Comparison of ENCODE assay signal across 1 cellular context in genomic region chr9:130692365-130692764, GRCh38.
TF ChIP-seq lines count a peak whose summit lies in the region.

No MANE protein-coding gene starts in this region.

TF ChIP-seq in K562, 482 proteins besides CTCF, POLR2A, EP300 and RAD21 (continued from another document):
- TF ChIP-seq, protein P1, sequence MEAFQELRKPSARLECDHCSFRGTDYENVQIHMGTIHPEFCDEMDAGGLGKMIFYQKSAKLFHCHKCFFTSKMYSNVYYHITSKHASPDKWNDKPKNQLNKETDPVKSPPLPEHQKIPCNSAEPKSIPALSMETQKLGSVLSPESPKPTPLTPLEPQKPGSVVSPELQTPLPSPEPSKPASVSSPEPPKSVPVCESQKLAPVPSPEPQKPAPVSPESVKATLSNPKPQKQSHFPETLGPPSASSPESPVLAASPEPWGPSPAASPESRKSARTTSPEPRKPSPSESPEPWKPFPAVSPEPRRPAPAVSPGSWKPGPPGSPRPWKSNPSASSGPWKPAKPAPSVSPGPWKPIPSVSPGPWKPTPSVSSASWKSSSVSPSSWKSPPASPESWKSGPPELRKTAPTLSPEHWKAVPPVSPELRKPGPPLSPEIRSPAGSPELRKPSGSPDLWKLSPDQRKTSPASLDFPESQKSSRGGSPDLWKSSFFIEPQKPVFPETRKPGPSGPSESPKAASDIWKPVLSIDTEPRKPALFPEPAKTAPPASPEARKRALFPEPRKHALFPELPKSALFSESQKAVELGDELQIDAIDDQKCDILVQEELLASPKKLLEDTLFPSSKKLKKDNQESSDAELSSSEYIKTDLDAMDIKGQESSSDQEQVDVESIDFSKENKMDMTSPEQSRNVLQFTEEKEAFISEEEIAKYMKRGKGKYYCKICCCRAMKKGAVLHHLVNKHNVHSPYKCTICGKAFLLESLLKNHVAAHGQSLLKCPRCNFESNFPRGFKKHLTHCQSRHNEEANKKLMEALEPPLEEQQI (IDR thresholded peaks at IDR 0.05), result peak; percentile 71; the same call in 1 of the 2 replicates
- TF ChIP-seq RHOXF2B (CRISPR knock-in tag; conservative IDR thresholded peaks at IDR 0.05), result no peak
- no peak for TF ChIP-seq THAP12 (CRISPR knock-in tag; IDR thresholded peaks at IDR 0.05)
- TF ChIP-seq ZBTB33 (CRISPR knock-in tag; IDR thresholded peaks at IDR 0.05), result peak; percentile 100
- no peak for TF ChIP-seq CBX2 (IDR thresholded peaks at IDR 0.05; ENCODE audit: insufficient read depth, low read length, poor library complexity, severe bottlenecking)
- TF ChIP-seq ZNF655 (CRISPR knock-in tag; IDR thresholded peaks at IDR 0.05), result no peak
- no peak for TF ChIP-seq PTRF (tag; IDR thresholded peaks at IDR 0.05)
- no peak for TF ChIP-seq PKNOX1 (IDR thresholded peaks at IDR 0.05)
- TF ChIP-seq FOSL1 (tag; conservative IDR thresholded peaks at IDR 0.05), result no peak
- TF ChIP-seq ZNF639 (CRISPR knock-in tag; conservative IDR thresholded peaks at IDR 0.05 in 1 of 2, IDR thresholded peaks at IDR 0.05 in 1 of 2), result no peak
- TF ChIP-seq CBX3 (IDR thresholded peaks at IDR 0.05; ENCODE audit: borderline replicate concordance in 1 of 2, low read length in 2 of 2), result no peak; a peak in 1 of 3 replicates
- peak; percentile 22; the same call in 1 of the 2 replicates for TF ChIP-seq ATF3 (IDR thresholded peaks at IDR 0.05)
- TF ChIP-seq ATF3 (CRISPR knock-in tag; conservative IDR thresholded peaks at IDR 0.05), result no peak
